ENCODE assay signal across 8 cellular contexts in the genomic region with DNA sequence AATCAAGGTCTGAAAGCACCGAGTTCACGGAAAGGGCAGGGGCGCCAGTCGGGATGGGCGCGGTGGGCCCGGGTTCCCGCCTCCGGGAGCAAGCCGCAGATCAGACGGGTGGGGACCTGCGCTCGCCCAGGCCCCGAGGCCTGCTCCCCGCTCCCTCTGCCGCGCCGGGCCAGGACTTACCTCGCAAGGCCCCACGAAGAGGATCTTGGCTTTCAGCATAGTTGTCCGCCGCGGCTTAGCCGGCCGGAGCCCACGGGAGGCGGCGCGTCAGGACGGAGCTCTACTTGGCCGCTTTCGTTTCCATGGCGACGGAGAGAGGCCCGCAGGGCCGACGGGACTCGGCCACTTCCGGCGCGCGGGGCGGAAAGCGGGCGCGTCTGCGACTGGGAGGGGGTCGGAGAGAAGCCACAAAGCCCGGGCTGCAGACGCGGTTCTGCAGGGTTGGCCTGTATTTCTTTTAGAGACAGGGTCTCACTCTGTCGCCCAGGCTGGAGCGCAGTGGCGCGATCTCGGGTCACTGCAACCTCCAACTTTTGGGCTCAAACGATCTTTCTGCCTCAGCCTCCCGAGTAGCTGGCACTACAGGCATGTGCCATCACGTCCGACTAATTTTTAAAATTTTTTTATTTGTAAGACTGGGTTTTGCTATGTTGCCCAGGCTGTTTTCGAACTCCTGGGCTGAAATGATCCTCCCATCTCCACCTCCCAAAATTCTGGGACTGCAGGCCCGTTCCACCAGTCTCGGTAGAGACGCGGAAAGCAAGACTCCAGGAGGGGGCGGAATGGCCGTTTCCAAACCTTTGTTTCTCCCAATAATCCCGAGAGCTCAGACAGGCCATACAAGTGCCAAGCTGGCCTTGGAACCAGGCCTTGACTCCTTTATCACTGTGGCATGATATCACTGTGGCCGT. TPM values are rescaled to one million over a fixed set of nuclear protein-coding genes. Genes with fewer than 3 reads are reported as not detected.
A peak's percentile ranks its signal among the peaks of the same experiment; 100 is the strongest.
DNase-seq lines count a peak whose midpoint lies in the region; ATAC-seq, FAIRE-seq and TF ChIP-seq lines count a peak whose summit lies in the region.

A gene (minus strand): TSS at position 322 of the 911 bp plus-strand sequence. CDS start 103 bp downstream, at position 219.

- no peaks in the 10 kb centered on the region for H3K9me3 ChIP-seq in kidney (ENCODE audit: control insufficient read depth in 1 of 2, low read length in 2 of 2)

- in situ Hi-C loops in GM18951 (cut with MboI; ENCODE audit: low sequenced_read_pairs, unreplicated experiment), result no loop called here

- peak within 1 kb of the TSS; percentile 81 to 92 for H3K9ac ChIP-seq in kidney (ENCODE audit: low read length in 2 of 2)

- ATAC-seq in HG03196 (IDR thresholded peaks at IDR 0.05; ENCODE audit: unreplicated experiment), result peak; percentile 92

- FAIRE-seq in kidney (lab: Jason Lieb, UNC), result no peak

- peak; percentile 73 for TF ChIP-seq POLR2A in GM18951 (IDR thresholded peaks at IDR 0.05; ENCODE audit: extremely low read depth, insufficient read depth, insufficient read length)

- H3K27ac ChIP-seq in kidney (ENCODE audit: low read depth in 2 of 2, low read length in 2 of 2), result peak within 1 kb of the TSS; percentile 47 to 63

- H3K4me1 ChIP-seq in kidney (ENCODE audit: control insufficient read depth in 1 of 2, insufficient read depth in 1 of 2, low read depth in 1 of 2, low read length in 2 of 2), result peaks cover 0 to 5% of the 10 kb centered on the region in 2 donors

- TF ChIP-seq CTCF in AG09309 (IDR thresholded peaks at IDR 0.05; ENCODE audit: control insufficient read depth, insufficient read depth, low read depth, low read length, missing control alignments), result peak; percentile 47
- TF ChIP-seq CTCF in kidney (IDR thresholded peaks at IDR 0.05; ENCODE audit: borderline replicate concordance, extremely low read depth, insufficient read depth), result peak; percentile 33

- DNase-seq in AG09309 (ENCODE audit: low read depth), result peak; percentile 58
- peak; percentile 94 for DNase-seq in NCI-H345 (lab: John Stamatoyannopoulos, UW)
- peak; percentile 85 for DNase-seq in activated CD4-positive, CD25-positive, alpha-beta regulatory T cell treated with anti-CD3 and anti-CD28 coated beads, Interleukin-2, amount 50 U/mL, for 72 hours
- DNase-seq in cerebellar cortex (ENCODE audit: low spot score), result peak; percentile 92
- DNase-seq in kidney, result peak; percentile 97
- peak; percentile 66 to 70 for DNase-seq in stimulated activated CD4-positive, alpha-beta T cell treated with anti-CD3 and anti-CD28 coated beads, Interleukin-15, amount 100 ng/mL, for 1 hour (ENCODE audit: low read depth in 1 of 2, low spot score in 1 of 2)

- H3K4me3 ChIP-seq in AG09309 (ENCODE audit: control insufficient read depth, low read depth, low read length), result peak within 1 kb of the TSS; percentile 86
- H3K4me3 ChIP-seq in kidney (ENCODE audit: low read length in 2 of 2), result peak within 1 kb of the TSS; percentile 91 to 97

- H3K36me3 ChIP-seq in kidney (ENCODE audit: control insufficient read depth in 1 of 2, insufficient read depth in 2 of 2, low read length in 2 of 2), result peaks cover 0 to 4% of the 10 kb centered on the region in 2 donors

- intact Hi-C loops in kidney (cut with DNase I), result no loop called here

RNA-seq across cellular contexts. Expression of the gene that starts here (rescaled TPM):
- 42.5 TPM for total RNA-seq in kidney
- 92.7 TPM for polyA plus RNA-seq in kidney (ENCODE audit: insufficient read depth, low read depth, low replicate concordance)

Comparison
In these comparisons a context has a peak if more than half of its experiments do, and no peak if none do; other contexts are left out.
1. Peak in every context shown above with its lines: DNase-seq, ATAC-seq, H3K4me3 ChIP-seq and H3K27ac ChIP-seq.